In genomic region chr2:23694058-23695045, GRCh38 we compare ENCODE assay signal across 19 cellular contexts.
DNase-seq lines count a peak whose midpoint lies in the region; ATAC-seq and TF ChIP-seq lines count a peak whose summit lies in the region.
"Had no signal": no experiment of that assay in that cellular context is flagged by ENCODE, and none has a peak within 500 bp of the region (broad histone marks: within the 10 kb centered on the region; RNA-seq: fewer than 3 reads in every experiment).

No MANE protein-coding gene starts in this region.

- no peak overlapping the region for H3K4me3 Mint-ChIP-seq in natural killer cell treated with Interleukin-12 subunit alpha and Interleukin-12 subunit beta and Interleukin-15 and Interleukin-18, amount 100 ng/mL, for 72 hours
- H3K4me3 Mint-ChIP-seq in natural killer cell, result no peak overlapping the region
- H3K4me3 Mint-ChIP-seq in T-helper 17 cell, result no peak overlapping the region
- no peak overlapping the region for H3K4me3 Mint-ChIP-seq in nephron progenitor cell
- H3K4me3 Mint-ChIP-seq: HFFc6 had no signal

- H3K9me3 ChIP-seq in T-helper 17 cell (ENCODE audit: control insufficient read depth, low read length, poor library complexity, severe bottlenecking) (no peaks in the 10 kb centered on the region), upper lobe of right lung (no peaks in the 10 kb centered on the region)

- H3K27ac Mint-ChIP-seq in natural killer cell treated with Interleukin-12 subunit alpha and Interleukin-12 subunit beta and Interleukin-15 and Interleukin-18, amount 100 ng/mL, for 72 hours, result no peak overlapping the region
- no peak overlapping the region for H3K27ac Mint-ChIP-seq in natural killer cell
- H3K27ac Mint-ChIP-seq in T-helper 17 cell, result peak overlapping the region; percentile 61
- peak overlapping the region; percentile 59 for H3K27ac Mint-ChIP-seq in nephron progenitor cell
- H3K27ac Mint-ChIP-seq: HFFc6 had no signal

- ATAC-seq in natural killer cell treated with Interleukin-12 subunit alpha and Interleukin-12 subunit beta and Interleukin-15 and Interleukin-18, amount 100 ng/mL, for 72 hours, result no peak
- ATAC-seq in natural killer cell (no peak), T-helper 17 cell (no peak), upper lobe of right lung (no peak)

- H3K27ac ChIP-seq in upper lobe of right lung, result no peak overlapping the region
- H3K27ac ChIP-seq: KMS-11 had no signal

- no peaks in the 10 kb centered on the region for H3K27me3 Mint-ChIP-seq in natural killer cell treated with Interleukin-12 subunit alpha and Interleukin-12 subunit beta and Interleukin-15 and Interleukin-18, amount 100 ng/mL, for 72 hours
- H3K27me3 Mint-ChIP-seq in natural killer cell (ENCODE audit: low read depth in 2 of 2) (no peaks in the 10 kb centered on the region), T-helper 17 cell (no peaks in the 10 kb centered on the region), nephron progenitor cell (ENCODE audit: low read depth, poor library complexity) (no peaks in the 10 kb centered on the region)
- H3K27me3 Mint-ChIP-seq: CD4-positive, CD25-positive, alpha-beta regulatory T cell had no signal

- no peaks in the 10 kb centered on the region for H3K27me3 ChIP-seq in upper lobe of right lung

- peaks cover 13% of the 10 kb centered on the region for H3K36me3 ChIP-seq in upper lobe of right lung

- DNase-seq in natural killer cell treated with Interleukin-12 subunit alpha and Interleukin-12 subunit beta and Interleukin-15 and Interleukin-18, amount 100 ng/mL, for 72 hours (ENCODE audit: low spot score), result peak; percentile 38
- DNase-seq in natural killer cell (no peak), T-helper 17 cell (no peak), nephron progenitor cell (no peak), upper lobe of right lung (no peak), COLO668 (lab: John Stamatoyannopoulos, UW; ENCODE audit: unreplicated experiment) (no peak), NAMALWA (ENCODE audit: low spot score) (no peak)
- DNase-seq: ACHN; AML-193; Calu3; CD4-positive, CD25-positive, alpha-beta regulatory T cell; DMS53; HFFc6; NCI-H1092 treated with DMSO at 0.1 percent for 48 hours; NCI-H2081 treated with DMSO at 0.1 percent for 48 hours; NCI-H2227 treated with DMSO at 0.1 percent for 48 hours; NCI-H524 treated with DMSO at 0.1 percent for 48 hours; SHP77 had no signal

- H3K4me1 Mint-ChIP-seq in natural killer cell treated with Interleukin-12 subunit alpha and Interleukin-12 subunit beta and Interleukin-15 and Interleukin-18, amount 100 ng/mL, for 72 hours (ENCODE audit: low read depth in 2 of 2), result no peaks in the 10 kb centered on the region
- H3K4me1 Mint-ChIP-seq in natural killer cell (peaks cover under 1 to 5% of the 10 kb centered on the region in 2 donors), T-helper 17 cell (no peaks in the 10 kb centered on the region), nephron progenitor cell (peaks cover 27% of the 10 kb centered on the region)

- no peak for TF ChIP-seq CTCF in natural killer cell (IDR thresholded peaks at IDR 0.05)
- TF ChIP-seq CTCF in nephron progenitor cell (IDR thresholded peaks at IDR 0.05), result no peak
- TF ChIP-seq CTCF in upper lobe of right lung (IDR thresholded peaks at IDR 0.05), result no peak

- intact Hi-C loops in natural killer cell (cut with micrococcal nuclease) (no loop called here), upper lobe of right lung (cut with DNase I) (no loop called here)

- H3K36me3 Mint-ChIP-seq in natural killer cell treated with Interleukin-12 subunit alpha and Interleukin-12 subunit beta and Interleukin-15 and Interleukin-18, amount 100 ng/mL, for 72 hours, result no peaks in the 10 kb centered on the region
- H3K36me3 Mint-ChIP-seq in natural killer cell (no peaks in the 10 kb centered on the region), T-helper 17 cell (ENCODE audit: low read depth) (no peaks in the 10 kb centered on the region), nephron progenitor cell (ENCODE audit: low read depth) (peaks cover 21% of the 10 kb centered on the region)

- peaks cover 10% of the 10 kb centered on the region for H3K4me1 ChIP-seq in upper lobe of right lung

- no peaks in the 10 kb centered on the region for H3K9me3 Mint-ChIP-seq in natural killer cell treated with Interleukin-12 subunit alpha and Interleukin-12 subunit beta and Interleukin-15 and Interleukin-18, amount 100 ng/mL, for 72 hours
- H3K9me3 Mint-ChIP-seq in natural killer cell (no peaks in the 10 kb centered on the region), nephron progenitor cell (peaks cover 1% of the 10 kb centered on the region)
- H3K9me3 Mint-ChIP-seq: CD4-positive, CD25-positive, alpha-beta regulatory T cell; HFFc6 had no signal

- H3K4me3 ChIP-seq in upper lobe of right lung, result no peak overlapping the region

Comparison
In these comparisons a context has a peak if more than half of its experiments do, and no peak if none do; other contexts are left out.
1. H3K27ac Mint-ChIP-seq: peak in T-helper 17 cell (single experiment) and nephron progenitor cell (single experiment); none in natural killer cell treated with Interleukin-12 subunit alpha and Interleukin-12 subunit beta and Interleukin-15 and Interleukin-18, amount 100 ng/mL, for 72 hours (0 of 2) and natural killer cell (0 of 2).